In the genomic region with DNA sequence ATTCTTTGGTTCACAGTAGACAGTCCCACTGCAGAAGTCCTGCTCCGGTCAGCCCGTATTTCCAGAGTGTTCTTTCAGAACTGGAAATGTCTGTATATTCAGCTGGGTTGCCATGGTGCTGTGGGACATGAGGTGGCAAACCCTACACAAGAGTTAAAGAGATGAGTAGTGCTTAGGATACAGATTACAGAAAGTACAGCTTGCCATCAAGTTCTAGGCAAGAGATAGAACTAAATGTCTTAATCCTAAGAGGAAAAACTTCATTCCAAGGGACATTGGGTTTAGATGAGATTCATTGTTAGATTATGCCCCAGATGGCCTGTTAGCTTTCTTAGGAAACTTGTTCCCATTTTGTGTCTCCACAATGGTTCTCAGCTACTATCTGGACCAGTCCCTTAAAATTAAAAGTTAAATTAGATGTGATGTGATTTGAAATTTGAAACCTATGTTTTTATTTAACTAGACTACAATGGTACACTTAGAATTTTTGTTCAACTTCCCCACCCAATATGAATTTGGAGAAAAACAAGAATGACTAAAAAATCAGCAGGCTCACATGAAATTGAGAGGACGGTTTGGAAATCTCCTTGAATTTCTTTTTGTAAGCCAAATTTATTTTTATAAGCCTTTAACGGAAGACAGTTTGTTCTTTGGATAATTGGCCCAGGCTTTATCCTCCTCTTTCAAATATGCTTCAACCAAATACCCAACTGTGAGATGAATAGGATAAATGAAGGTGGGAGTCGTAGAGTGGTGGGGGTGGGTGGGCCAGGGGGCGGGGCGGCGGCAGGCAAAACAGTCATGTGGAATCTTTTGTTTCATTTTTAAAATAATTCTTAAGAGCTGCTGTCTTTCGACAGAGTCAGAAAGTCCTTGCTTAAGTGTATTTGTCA, we compare ENCODE assay signal across 14 cellular contexts.
DNase-seq lines count a peak whose midpoint lies in the region; ATAC-seq, FAIRE-seq and TF ChIP-seq lines count a peak whose summit lies in the region.
"Had no signal": no experiment of that assay in that cellular context is flagged by ENCODE, and none has a peak within 500 bp of the region (broad histone marks: within the 10 kb centered on the region; RNA-seq: fewer than 3 reads in every experiment).

No MANE protein-coding gene starts in this region.

- no peak for TF ChIP-seq CTCF in foreskin fibroblast (IDR thresholded peaks at IDR 0.05; ENCODE audit: low read depth, low read length)
- no peak for TF ChIP-seq CTCF in retinal pigment epithelial cell (conservative IDR thresholded peaks at IDR 0.05; ENCODE audit: low read depth, low read length)

- no peak for FAIRE-seq in GM19239 (lab: Jason Lieb, UNC)
- FAIRE-seq: kidney had no signal

- DNase-seq in AG08396 (ENCODE audit: low spot score) (peak; percentile 47), foreskin fibroblast (peak; percentile 53 to 75), retinal pigment epithelial cell (ENCODE audit: low read depth) (no peak), GM19239 (ENCODE audit: insufficient read length, low spot score) (no peak), Kasumi-1 (lab: John Stamatoyannopoulos, UW) (no peak), NCI-H1048 (lab: John Stamatoyannopoulos, UW) (no peak)
- DNase-seq: activated CD4-positive, CD25-positive, alpha-beta regulatory T cell treated with anti-CD3 and anti-CD28 coated beads, Interleukin-2, amount 50 U/mL, for 72 hours; activated effector memory CD4-positive, alpha-beta T cell treated with Interleukin-2 at 50 U/mL for 16 hours; H9; kidney; NCI-H2227 treated with DMSO at 0.1 percent for 48 hours had no signal

- ATAC-seq in GM18520 (IDR thresholded peaks at IDR 0.05; ENCODE audit: unreplicated experiment) = no peak

- H3K4me3 ChIP-seq in foreskin fibroblast (ENCODE audit: low read depth in 1 of 2, low read length in 2 of 2) (peak overlapping the region; percentile 41 to 50), retinal pigment epithelial cell (ENCODE audit: low read length) (peak overlapping the region; percentile 24)

- peak overlapping the region; percentile 72 for H3K27ac ChIP-seq in angular gyrus (ENCODE audit: low read depth, low read length)
- H3K27ac ChIP-seq: KMS-11 had no signal

Comparison
In these comparisons a context has a peak if more than half of its experiments do, and no peak if none do; other contexts are left out.
1. DNase-seq: peak in AG08396 (single experiment) and foreskin fibroblast (2 of 2); none in retinal pigment epithelial cell (single experiment), GM19239 (single experiment), Kasumi-1 (0 of 2) and NCI-H1048 (single experiment).